8 cellular contexts compared by ENCODE assay signal in genomic region chr1:46333300-46334029, GRCh38. TPM values are rescaled to one million over a fixed set of nuclear protein-coding genes. Genes with fewer than 3 reads are reported as not detected.
DNase-seq lines count a peak whose midpoint lies in the region; ATAC-seq, FAIRE-seq and TF ChIP-seq lines count a peak whose summit lies in the region.

No MANE protein-coding gene starts in this region.

- in situ Hi-C loops in ACHN (cut with HindIII; ENCODE audit: low pct_ligation_motif_present, low pct_unique_long_range_greater_than_20kb, low sequenced_read_pairs) = no loop called here

- H3K4me1 Mint-ChIP-seq in activated CD4-positive, alpha-beta T cell treated with anti-CD3 and anti-CD28 coated beads for 36 hours = no peaks in the 10 kb centered on the region
- no peaks in the 10 kb centered on the region for H3K4me1 Mint-ChIP-seq in activated naive CD8-positive, alpha-beta T cell treated with anti-CD3 and anti-CD28 coated beads, Interleukin-2, amount 50 U/mL, for 24 hours

- peak overlapping the region; percentile 75; the same call in 1 of the 2 replicates for H2BK12ac ChIP-seq in H1 (ENCODE audit: low read depth, low read length)

- H3K79me2 ChIP-seq in H1 (ENCODE audit: control insufficient read depth in 1 of 2, insufficient read depth in 2 of 2, low read length in 2 of 2) = no peaks in the 10 kb centered on the region

- H3K14ac ChIP-seq in H1 (ENCODE audit: insufficient read length) = no peak overlapping the region

- H3K9me3 ChIP-seq in H1 (ENCODE audit: insufficient read depth in 2 of 2, low read depth in 1 of 2, low read length in 1 of 2) = no peaks in the 10 kb centered on the region

- POLR2A ChIA-PET in H1 (lab: Charles Lee; ENCODE audit: partially characterized antibody) = interaction anchor here (0.6 to 2.6 kb wide), 15 partner anchors 9 to 86 kb away, joined by 3 to 20 read pairs (median 5); partner anchors contain the start of genes LRRC41, RAD54L and UQCRH
- POLR2A ChIA-PET in activated CD4-positive, alpha-beta T cell treated with anti-CD3 and anti-CD28 coated beads for 36 hours (lab: Charles Lee) = no interaction called here

- peak in 2 of 3 experiments; percentile 50 to 55; a peak in 3 of 4 replicates for TF ChIP-seq CTCF in H1 (IDR thresholded peaks at IDR 0.05; ENCODE audit: control extremely low read depth in 1 of 3, insufficient read depth in 1 of 3, low read depth in 1 of 3, low read length in 3 of 3)

- no peaks in the 10 kb centered on the region for H3K23me2 ChIP-seq in H1 (ENCODE audit: low read depth, low read length)

- no peaks in the 10 kb centered on the region for H3K36me3 ChIP-seq in H1 (ENCODE audit: control insufficient read depth in 2 of 4, insufficient read depth in 4 of 4, low read length in 3 of 4)

- FAIRE-seq in GM12892 (lab: Jason Lieb, UNC) (peak; percentile 94), H1 (lab: Jason Lieb, UNC) (peak; percentile 85)

- peak; percentile 75 for DNase-seq in ACHN
- no peak for DNase-seq in GM12892 (ENCODE audit: insufficient read length)
- DNase-seq in NCI-H748 treated with DMSO at 0.1 percent for 48 hours (lab: John Stamatoyannopoulos, UW) = peak; percentile 6
- peak in 1 of 2 experiments; percentile 34 for DNase-seq in H1 (ENCODE audit: low read depth in 1 of 2, low spot score in 2 of 2)
- peak; percentile 83 for DNase-seq in renal cortical epithelial cell (ENCODE audit: low read depth)
- DNase-seq in activated CD4-positive, alpha-beta T cell treated with anti-CD3 and anti-CD28 coated beads for 36 hours = no peak
- no peak for DNase-seq in activated naive CD8-positive, alpha-beta T cell treated with anti-CD3 and anti-CD28 coated beads, Interleukin-2, amount 50 U/mL, for 24 hours

- peak; percentile 98 for TF ChIP-seq POLR2A in GM12892 (IDR thresholded peaks at IDR 0.05; ENCODE audit: low read depth, low read length)
- no peak for TF ChIP-seq POLR2A in H1 (IDR thresholded peaks at IDR 0.05; ENCODE audit: control extremely low read depth in 1 of 2, low read depth in 2 of 2, low read length in 2 of 2)

- no peak for TF ChIP-seq EP300 in H1 (IDR thresholded peaks at IDR 0.05; ENCODE audit: borderline replicate concordance in 1 of 2, low read depth in 2 of 2, low read length in 2 of 2)

- no peak overlapping the region for H3K27ac ChIP-seq in H1 (ENCODE audit: low read depth, low read length)

- H3K56ac ChIP-seq in H1 (replicated peaks; ENCODE audit: insufficient read length, low read depth, low read length) = no peak overlapping the region

- no peak overlapping the region for H3K27ac Mint-ChIP-seq in activated CD4-positive, alpha-beta T cell treated with anti-CD3 and anti-CD28 coated beads for 36 hours
- no peak overlapping the region for H3K27ac Mint-ChIP-seq in activated naive CD8-positive, alpha-beta T cell treated with anti-CD3 and anti-CD28 coated beads, Interleukin-2, amount 50 U/mL, for 24 hours

- 0 out of 2 replicates have a peak overlapping the region, but pooled peaks have one; percentile 37 for H2BK5ac ChIP-seq in H1 (ENCODE audit: low read depth, low read length)

- no peak overlapping the region for H3K9ac ChIP-seq in H1 (replicated peaks in 1 of 4; ENCODE audit: extremely low read depth in 1 of 4, low read depth in 3 of 4, low read length in 3 of 4)

- H3K27me3 ChIP-seq in H1 (replicated peaks in 1 of 4; ENCODE audit: control insufficient read depth in 3 of 4, extremely low read depth in 1 of 4, insufficient read depth in 3 of 4, low read length in 3 of 4) = no peaks in the 10 kb centered on the region

- CTCF ChIA-PET in H1 (lab: Charles Lee; ENCODE audit: partially characterized antibody) = interaction anchor here (0.7 to 4.2 kb wide), 16 partner anchors 9 to 110 kb away, joined by 3 to 54 read pairs (median 4); partner anchors contain the start of genes LRRC41 and UQCRH
- CTCF ChIA-PET in activated CD4-positive, alpha-beta T cell treated with anti-CD3 and anti-CD28 coated beads for 36 hours (lab: Charles Lee) = interaction anchor here (0.7 to 1.4 kb wide), 5 partner anchors 12 to 139 kb away, joined by 3 to 7 read pairs (median 4); no protein-coding TSS in a partner anchor

- no peak overlapping the region for H2AK5ac ChIP-seq in H1 (ENCODE audit: low read depth, low read length)

- H3K9me3 Mint-ChIP-seq in activated CD4-positive, alpha-beta T cell treated with anti-CD3 and anti-CD28 coated beads for 36 hours (ENCODE audit: low read depth) = no peaks in the 10 kb centered on the region
- H3K9me3 Mint-ChIP-seq in activated naive CD8-positive, alpha-beta T cell treated with anti-CD3 and anti-CD28 coated beads, Interleukin-2, amount 50 U/mL, for 24 hours = no peaks in the 10 kb centered on the region

- H3K36me3 Mint-ChIP-seq in activated CD4-positive, alpha-beta T cell treated with anti-CD3 and anti-CD28 coated beads for 36 hours (ENCODE audit: low read depth) = no peaks in the 10 kb centered on the region
- no peaks in the 10 kb centered on the region for H3K36me3 Mint-ChIP-seq in activated naive CD8-positive, alpha-beta T cell treated with anti-CD3 and anti-CD28 coated beads, Interleukin-2, amount 50 U/mL, for 24 hours (ENCODE audit: low read depth)

- H3K23ac ChIP-seq in H1 (ENCODE audit: insufficient read length) = no peak overlapping the region

- no peak overlapping the region for H3K4me3 ChIP-seq in H1 (ENCODE audit: extremely low read depth in 1 of 4, insufficient read depth in 2 of 4, low read depth in 3 of 4, low read length in 4 of 4)

- H2BK120ac ChIP-seq in H1 (replicated peaks; ENCODE audit: low read depth, low read length) = no peak overlapping the region

- no peak overlapping the region for H2AFZ ChIP-seq in H1 (ENCODE audit: low read length)

- peak; percentile 42 for ATAC-seq in HG02970 (IDR thresholded peaks at IDR 0.05; ENCODE audit: low FRiP score, unreplicated experiment)
- ATAC-seq in activated CD4-positive, alpha-beta T cell treated with anti-CD3 and anti-CD28 coated beads for 36 hours = no peak
- no peak for ATAC-seq in activated naive CD8-positive, alpha-beta T cell treated with anti-CD3 and anti-CD28 coated beads, Interleukin-2, amount 50 U/mL, for 24 hours

- no peaks in the 10 kb centered on the region for H3K79me1 ChIP-seq in H1 (ENCODE audit: low read depth, low read length)

- no peak overlapping the region for H4K5ac ChIP-seq in H1 (ENCODE audit: insufficient read length, low read depth, low read length)

- H3K27me3 Mint-ChIP-seq in activated CD4-positive, alpha-beta T cell treated with anti-CD3 and anti-CD28 coated beads for 36 hours = no peaks in the 10 kb centered on the region
- H3K27me3 Mint-ChIP-seq in activated naive CD8-positive, alpha-beta T cell treated with anti-CD3 and anti-CD28 coated beads, Interleukin-2, amount 50 U/mL, for 24 hours = no peaks in the 10 kb centered on the region

- TF ChIP-seq RAD21 in H1 (IDR thresholded peaks at IDR 0.05 in 1 of 2, conservative IDR thresholded peaks at IDR 0.05 in 1 of 2; ENCODE audit: low read depth in 2 of 2, low read length in 2 of 2) = peak; percentile 56 to 65

- 70% methylated on average over 9 of the region's 9 CpGs; no CpG with 5 or more reads in 1 of the 2 experiments for WGBS in H1 (ENCODE audit: extremely low coverage in 1 of 2, insufficient coverage in 1 of 2, insufficient read length in 1 of 2, insufficient replicate concordance in 2 of 2, low coverage in 1 of 2, low lambda C conversion rate in 2 of 2, missing lambda C conversion rate in 1 of 2), 2 experiments

- no peak overlapping the region for H3K4me3 Mint-ChIP-seq in activated CD4-positive, alpha-beta T cell treated with anti-CD3 and anti-CD28 coated beads for 36 hours
- no peak overlapping the region for H3K4me3 Mint-ChIP-seq in activated naive CD8-positive, alpha-beta T cell treated with anti-CD3 and anti-CD28 coated beads, Interleukin-2, amount 50 U/mL, for 24 hours

- H2BK20ac ChIP-seq in H1 (ENCODE audit: low read length) = peak overlapping the region; percentile 34; the same call in 1 of the 2 replicates

- intact Hi-C loops in activated CD4-positive, alpha-beta T cell treated with anti-CD3 and anti-CD28 coated beads for 36 hours (cut with DNase I, micrococcal nuclease) = no loop called here

- H3K4me1 ChIP-seq in H1 (replicated peaks in 1 of 4; ENCODE audit: control insufficient read depth in 3 of 4, insufficient read depth in 4 of 4, low read length in 3 of 4) = peaks cover 0 to 3% (median 0%) of the 10 kb centered on the region in 4 experiments; a peak in 1 of 7 replicates

- H3K4me2 ChIP-seq in H1 (ENCODE audit: insufficient read depth in 1 of 2, low read depth in 2 of 2, low read length in 2 of 2) = no peak overlapping the region

- no peak overlapping the region for H3K18ac ChIP-seq in H1 (ENCODE audit: extremely low read depth, low read length)

- no peak overlapping the region for H4K8ac ChIP-seq in H1 (ENCODE audit: extremely low read depth, insufficient read depth, low read length)

- no peak overlapping the region for H3K4ac ChIP-seq in H1 (replicated peaks; ENCODE audit: insufficient read length, low read depth, low read length)

- H4K20me1 ChIP-seq in H1 (replicated peaks in 1 of 2; ENCODE audit: control insufficient read depth in 1 of 2, insufficient read depth in 2 of 2, low read length in 2 of 2) = no peaks in the 10 kb centered on the region

- H4K91ac ChIP-seq in H1 (replicated peaks; ENCODE audit: insufficient read length, low read length) = no peak overlapping the region

- peak overlapping the region; percentile 16; the same call in 1 of the 2 replicates for H2BK15ac ChIP-seq in H1 (ENCODE audit: low read length)

RNA-seq across cellular contexts. Expression of gene NSUN4, which starts 7.1 kb away (rescaled TPM):
- polyA plus RNA-seq in GM12892 (2012; ENCODE audit: missing spikeins) = 19.6 TPM
- 13.7 and 15.7 TPM in 2 replicates for total RNA-seq in H1 (2021; fragmentation: NEBNext Ultra II Directional; extraction: Animal tissue kit (Norgen Biotek cat#: 25700))
- 9.7 and 12.2 TPM in 2 replicates for polyA plus RNA-seq in H1 (2011; rRNA removed)
- 14.8 TPM for polyA plus RNA-seq in H1 (2011; cell fraction: cytosol; rRNA removed)
- polyA plus RNA-seq in H1 (2011; cell fraction: nucleus; rRNA removed) = 19.8 TPM
- polyA plus RNA-seq in H1 (2012, experiment 1 of 2) = 10.3 to 13.3 TPM (median 11.7 TPM) in 4 replicates
- 7.3 TPM for polyA plus RNA-seq in H1 (2012, experiment 2 of 2)
- polyA plus RNA-seq in H1 (2013, experiment 1 of 2) = 14.2 TPM
- 14.1 TPM for polyA plus RNA-seq in H1 (2013, experiment 2 of 2)
- polyA minus RNA-seq in H1 (2011; rRNA and poly(A)+ RNA removed) = 40.3 and 52.7 TPM in 2 replicates
- 12.5 TPM for polyA minus RNA-seq in H1 (2011; cell fraction: cytosol; rRNA and poly(A)+ RNA removed)
- 22.4 TPM for polyA minus RNA-seq in H1 (2011; cell fraction: nucleus; rRNA and poly(A)+ RNA removed)
- total RNA-seq in renal cortical epithelial cell = 21.7 and 27.4 TPM in 2 replicates
- total RNA-seq in activated CD4-positive, alpha-beta T cell treated with anti-CD3 and anti-CD28 coated beads for 36 hours = 10 to 100 TPM; 26.1 to 31.3 TPM

RNA-seq across cellular contexts. Expression of gene UQCRH, which starts 30.0 kb away (rescaled TPM):
- 1,313 TPM for polyA plus RNA-seq in GM12892 (2012; ENCODE audit: missing spikeins)
- total RNA-seq in H1 (2021; fragmentation: NEBNext Ultra II Directional; extraction: Animal tissue kit (Norgen Biotek cat#: 25700)) = 621 and 626 TPM in 2 replicates
- 565 and 1,112 TPM in 2 replicates for polyA plus RNA-seq in H1 (2011; rRNA removed)
- 1,400 TPM for polyA plus RNA-seq in H1 (2011; cell fraction: cytosol; rRNA removed)
- 92.1 TPM for polyA plus RNA-seq in H1 (2011; cell fraction: nucleus; rRNA removed)
- 810 to 1,275 TPM (median 1,000 TPM) in 4 replicates for polyA plus RNA-seq in H1 (2012, experiment 1 of 2)
- 709 TPM for polyA plus RNA-seq in H1 (2012, experiment 2 of 2)
- 826 TPM for polyA plus RNA-seq in H1 (2013, experiment 1 of 2)
- polyA plus RNA-seq in H1 (2013, experiment 2 of 2) = 891 TPM
- polyA minus RNA-seq in H1 (2011; rRNA and poly(A)+ RNA removed) = 77.4 and 81.2 TPM in 2 replicates
- 128 TPM for polyA minus RNA-seq in H1 (2011; cell fraction: cytosol; rRNA and poly(A)+ RNA removed)
- polyA minus RNA-seq in H1 (2011; cell fraction: nucleus; rRNA and poly(A)+ RNA removed) = 98.4 TPM
- total RNA-seq in renal cortical epithelial cell = 526 and 736 TPM in 2 replicates
- total RNA-seq in activated CD4-positive, alpha-beta T cell treated with anti-CD3 and anti-CD28 coated beads for 36 hours = 100 to 1,000 TPM; 258 to 391 TPM

RNA-seq across cellular contexts. Expression of gene LRRC41, which starts 30.0 kb away (rescaled TPM):
- polyA plus RNA-seq in GM12892 (2012; ENCODE audit: missing spikeins) = 51.2 TPM
- 36.8 and 37.2 TPM in 2 replicates for total RNA-seq in H1 (2021; fragmentation: NEBNext Ultra II Directional; extraction: Animal tissue kit (Norgen Biotek cat#: 25700))
- 51.2 and 57.3 TPM in 2 replicates for polyA plus RNA-seq in H1 (2011; rRNA removed)
- polyA plus RNA-seq in H1 (2011; cell fraction: cytosol; rRNA removed) = 36.0 TPM
- polyA plus RNA-seq in H1 (2011; cell fraction: nucleus; rRNA removed) = 42.9 TPM
- polyA plus RNA-seq in H1 (2012, experiment 1 of 2) = 23.4 to 34.0 TPM (median 31.5 TPM) in 4 replicates
- polyA plus RNA-seq in H1 (2012, experiment 2 of 2) = 46.0 TPM
- 18.3 TPM for polyA plus RNA-seq in H1 (2013, experiment 1 of 2)
- polyA plus RNA-seq in H1 (2013, experiment 2 of 2) = 17.6 TPM
- polyA minus RNA-seq in H1 (2011; rRNA and poly(A)+ RNA removed) = 45.2 and 46.3 TPM in 2 replicates
- 26.7 TPM for polyA minus RNA-seq in H1 (2011; cell fraction: cytosol; rRNA and poly(A)+ RNA removed)
- 25.9 TPM for polyA minus RNA-seq in H1 (2011; cell fraction: nucleus; rRNA and poly(A)+ RNA removed)
- 106 and 118 TPM in 2 replicates for total RNA-seq in renal cortical epithelial cell
- total RNA-seq in activated CD4-positive, alpha-beta T cell treated with anti-CD3 and anti-CD28 coated beads for 36 hours = 10 to 100 TPM; 33.4 to 34.7 TPM

Comparison
In these comparisons a context has a peak if more than half of its experiments do, and no peak if none do; other contexts are left out.
1. DNase-seq: peak in ACHN (single experiment), NCI-H748 treated with DMSO at 0.1 percent for 48 hours (single experiment) and renal cortical epithelial cell (single experiment); none in GM12892 (single experiment), activated CD4-positive, alpha-beta T cell treated with anti-CD3 and anti-CD28 coated beads for 36 hours (single experiment) and activated naive CD8-positive, alpha-beta T cell treated with anti-CD3 and anti-CD28 coated beads, Interleukin-2, amount 50 U/mL, for 24 hours (single experiment).